1 cellular context compared by ENCODE assay signal in genomic region chrX:101385795-101386541, GRCh38.
TF ChIP-seq lines count a peak whose summit lies in the region.

BTK (minus strand) TSS chrX:101386191; CDS start chrX:101375284, 10,907 bp downstream.

TF ChIP-seq in K562, 482 proteins besides CTCF, POLR2A, EP300 and RAD21 (continued from another document):
- TF ChIP-seq, protein P1, sequence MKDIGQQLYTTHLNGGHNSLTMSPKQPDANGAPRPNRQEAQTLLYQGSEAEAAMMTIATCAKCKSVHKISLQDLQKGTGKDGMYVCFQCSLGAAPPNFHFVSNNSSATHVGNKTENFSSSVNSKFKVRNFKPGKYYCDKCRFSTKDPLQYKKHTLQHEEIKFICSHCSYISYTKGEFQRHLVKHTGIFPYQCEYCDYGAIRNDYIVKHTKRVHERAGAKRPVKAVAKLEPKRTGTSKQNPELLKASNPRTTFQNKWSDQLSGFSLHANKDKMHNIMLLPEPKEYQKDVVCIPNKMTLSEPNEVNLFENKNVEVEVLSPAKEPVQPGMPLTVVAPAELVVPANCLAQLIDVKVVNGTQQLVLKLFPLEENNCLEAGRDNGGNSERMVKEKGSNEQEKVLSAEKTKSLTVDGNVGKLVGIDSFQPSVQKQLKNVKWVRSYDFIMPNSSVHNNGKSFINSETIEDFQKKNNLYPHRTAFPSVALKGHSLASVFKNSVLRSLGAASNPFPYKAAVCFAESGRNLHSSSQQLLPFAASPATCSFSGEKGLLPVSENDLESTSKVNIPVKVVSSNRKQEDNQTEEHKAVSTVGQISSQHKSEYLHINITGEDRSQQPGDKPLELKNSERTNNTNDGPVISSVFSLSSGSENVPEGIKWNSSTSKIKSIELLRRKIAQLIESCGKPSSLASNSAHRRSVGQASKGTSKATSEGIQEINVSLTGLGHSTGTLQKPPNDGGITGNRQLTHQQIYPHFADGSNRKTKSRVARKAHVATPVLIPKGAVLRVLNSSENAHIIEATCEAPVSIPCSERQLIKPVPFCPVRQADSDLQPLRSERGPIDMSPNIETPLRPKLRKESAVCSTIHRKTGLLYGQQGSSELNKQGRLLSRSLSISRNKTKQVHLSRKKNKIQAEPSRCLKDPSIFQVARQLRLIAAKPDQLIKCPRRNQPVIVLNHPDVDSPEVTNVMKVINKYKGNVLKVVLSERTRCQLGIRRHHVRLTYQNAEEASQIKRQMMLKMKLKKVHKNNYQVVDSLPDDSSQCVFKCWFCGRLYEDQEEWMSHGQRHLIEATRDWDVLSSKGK (CRISPR knock-in tag; IDR thresholded peaks at IDR 0.05) = no peak
- TF ChIP-seq NONO (IDR thresholded peaks at IDR 0.05; ENCODE audit: low read depth in 2 of 2, low read length in 1 of 2) = no peak
- no peak for TF ChIP-seq ARID4B (CRISPR knock-in tag; IDR thresholded peaks at IDR 0.05)
- no peak for TF ChIP-seq ZNF316 (IDR thresholded peaks at IDR 0.05)
- no peak for TF ChIP-seq ZNF140 (CRISPR knock-in tag; IDR thresholded peaks at IDR 0.05)
- TF ChIP-seq ERF (CRISPR knock-in tag; IDR thresholded peaks at IDR 0.05) = no peak
- no peak for TF ChIP-seq NR2F6 (CRISPR knock-in tag; IDR thresholded peaks at IDR 0.05)
- no peak for TF ChIP-seq SRSF9 (IDR thresholded peaks at IDR 0.05; ENCODE audit: borderline replicate concordance, low read depth, low read length)
- TF ChIP-seq RHOXF2B (CRISPR knock-in tag; conservative IDR thresholded peaks at IDR 0.05) = no peak
- TF ChIP-seq ZNF384 (IDR thresholded peaks at IDR 0.05; ENCODE audit: low read depth, low read length) = peak; percentile 88
- TF ChIP-seq SAFB2 (IDR thresholded peaks at IDR 0.05; ENCODE audit: borderline replicate concordance, low read depth, low read length, severe bottlenecking) = no peak
- no peak for TF ChIP-seq ZFP36 (IDR thresholded peaks at IDR 0.05; ENCODE audit: low read depth, low read length, partially characterized antibody)
- TF ChIP-seq MAZ (CRISPR knock-in tag; conservative IDR thresholded peaks at IDR 0.05 in 1 of 2, IDR thresholded peaks at IDR 0.05 in 1 of 2) = peak in 1 of 2 experiments; percentile 48; a peak in 1 of 4 replicates
- no peak for TF ChIP-seq PCBP2 (IDR thresholded peaks at IDR 0.05; ENCODE audit: low read depth, low read length, poor library complexity, severe bottlenecking)
- TF ChIP-seq RBBP5 (IDR thresholded peaks at IDR 0.05; ENCODE audit: borderline replicate concordance, insufficient read depth, low read length, poor library complexity, severe bottlenecking) = peak; percentile 43
- no peak for TF ChIP-seq ZBTB1 (CRISPR knock-in tag; IDR thresholded peaks at IDR 0.05; ENCODE audit: borderline replicate concordance, low read depth)
- no peak for TF ChIP-seq SMARCB1 (IDR thresholded peaks at IDR 0.05; ENCODE audit: insufficient read length, low read depth)
- TF ChIP-seq ZBTB33 (CRISPR knock-in tag; IDR thresholded peaks at IDR 0.05) = no peak
- no peak; the same call in 1 of the 2 replicates for TF ChIP-seq CREM (IDR thresholded peaks at IDR 0.05; ENCODE audit: low read depth)
- TF ChIP-seq RB1 (IDR thresholded peaks at IDR 0.05; ENCODE audit: low read depth) = no peak
- TF ChIP-seq SRF (CRISPR knock-in tag; IDR thresholded peaks at IDR 0.05) = peak in 1 of 2 experiments; percentile 59; a peak in 1 of 4 replicates
- no peak for TF ChIP-seq ARID3B (CRISPR knock-in tag; IDR thresholded peaks at IDR 0.05; ENCODE audit: borderline replicate concordance)
- TF ChIP-seq CEBPG (CRISPR knock-in tag; IDR thresholded peaks at IDR 0.05) = no peak
- TF ChIP-seq CEBPG (tag; conservative IDR thresholded peaks at IDR 0.05 in 1 of 2, IDR thresholded peaks at IDR 0.05 in 1 of 2) = no peak
- TF ChIP-seq HMGN3 (IDR thresholded peaks at IDR 0.05; ENCODE audit: borderline replicate concordance, extremely low read depth, insufficient read length, low read depth, low read length) = no peak
- TF ChIP-seq ZNF586 (CRISPR knock-in tag; conservative IDR thresholded peaks at IDR 0.05) = no peak
